8 cellular contexts compared by ENCODE assay signal in the genomic region with DNA sequence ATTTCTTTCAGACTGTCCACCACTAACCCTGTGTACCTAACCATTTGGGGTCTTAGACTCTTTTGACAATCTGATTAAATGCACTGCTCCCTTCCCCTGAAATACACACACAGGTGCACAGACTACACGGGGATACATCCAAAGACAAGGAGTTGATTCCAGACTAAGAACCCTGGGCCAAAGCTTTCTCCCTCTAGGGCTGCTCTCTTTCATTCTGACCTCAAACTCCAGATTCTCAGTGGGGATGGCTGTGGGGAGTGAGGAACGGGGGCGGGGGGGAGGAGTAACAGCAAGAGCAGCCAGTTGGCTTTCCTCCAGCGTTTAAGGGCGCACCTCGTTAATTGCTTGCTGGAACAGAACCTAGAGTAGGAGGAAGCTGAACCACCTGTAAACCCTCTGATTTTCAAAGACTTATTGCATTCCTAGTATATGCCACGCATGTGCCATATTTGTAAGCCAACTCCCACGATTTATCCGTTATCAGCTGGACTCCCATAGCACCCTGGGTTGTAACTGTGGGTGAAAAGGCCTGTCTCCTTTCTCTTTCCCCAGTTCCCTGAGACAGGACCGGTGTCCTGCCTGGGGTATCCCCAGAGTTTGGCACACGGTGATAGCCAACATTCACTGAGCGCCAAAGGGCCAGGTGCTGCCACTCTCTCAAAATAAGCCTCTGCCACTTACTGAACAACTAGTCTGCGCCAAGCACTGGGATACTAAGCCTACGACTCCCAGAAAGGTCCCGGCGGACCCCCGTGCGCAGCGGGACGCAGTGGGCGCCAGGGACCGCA. TPM values are rescaled to one million over a fixed set of nuclear protein-coding genes. Genes with fewer than 3 reads are reported as not detected.
A peak's percentile ranks its signal among the peaks of the same experiment; 100 is the strongest.
DNase-seq lines count a peak whose midpoint lies in the region; ATAC-seq, FAIRE-seq and TF ChIP-seq lines count a peak whose summit lies in the region.

No MANE protein-coding gene starts in this region.

- TF ChIP-seq CTCF in heart left ventricle (IDR thresholded peaks at IDR 0.05): no peak

- peak overlapping the region; percentile 94 for H3K9ac ChIP-seq in rectal smooth muscle tissue (ENCODE audit: low read length)

- H3K27me3 ChIP-seq in heart left ventricle (no peaks in the 10 kb centered on the region), rectal smooth muscle tissue (ENCODE audit: control insufficient read depth, insufficient read depth, low read length) (no peaks in the 10 kb centered on the region)

- FAIRE-seq in H54 (lab: Jason Lieb, UNC): no peak

- peaks cover 0 to 48% (median 38%) of the 10 kb centered on the region in 9 donors for H3K36me3 ChIP-seq in heart left ventricle
- H3K36me3 ChIP-seq in rectal smooth muscle tissue (ENCODE audit: control insufficient read depth, insufficient read depth, low read length): peaks cover 16% of the 10 kb centered on the region

- H3K27ac Mint-ChIP-seq in activated naive CD4-positive, alpha-beta T cell treated with anti-CD3 and anti-CD28 coated beads, Interleukin-2, amount 50 U/mL, for 72 hours: peak overlapping the region; percentile 68 to 90

- H3K4me1 ChIP-seq in heart left ventricle (peaks cover 14 to 87% (median 62%) of the 10 kb centered on the region in 12 donors), rectal smooth muscle tissue (ENCODE audit: control insufficient read depth, insufficient read depth, low read length) (peaks cover 23% of the 10 kb centered on the region)

- intact Hi-C loops in heart left ventricle (cut with DNase I): loop anchor here in 9 of 10 donors (1.0 to 10.0 kb wide), 5 partner anchors 14 to 530 kb away; partner anchors contain the start of genes AGTRAP (in 8 of the 9) and UBIAD1 (in 1 of the 9)

- H3K27ac ChIP-seq in heart left ventricle (peak overlapping the region; percentile 97 to 100 (median 99)), rectal smooth muscle tissue (ENCODE audit: low read depth, low read length) (peak overlapping the region; percentile 95)

- DNase-seq in NCI-H1417 (lab: John Stamatoyannopoulos, UW) (peak in 2 of 3 experiments; percentile 46 to 77), NCI-H1417 treated with DMSO at 0.1 percent for 48 hours (lab: John Stamatoyannopoulos, UW) (no peak), NCI-H2227 treated with DMSO at 0.1 percent for 48 hours (lab: John Stamatoyannopoulos, UW) (peak; percentile 20), heart left ventricle (peak in 4 of 5 donors; percentile 69 to 80 (median 76)), H54 (ENCODE audit: insufficient read length, low spot score) (no peak)
- peak in 1 of 2 donors; percentile 19 for DNase-seq in activated naive CD4-positive, alpha-beta T cell treated with anti-CD3 and anti-CD28 coated beads, Interleukin-2, amount 50 U/mL, for 72 hours (ENCODE audit: low spot score in 2 of 2)

- TF ChIP-seq POLR2A in heart left ventricle (IDR thresholded peaks at IDR 0.05) (no peak), H54 (IDR thresholded peaks at IDR 0.05; ENCODE audit: low read depth, low read length) (no peak)

- no peaks in the 10 kb centered on the region for H3K9me3 ChIP-seq in heart left ventricle

- peaks cover 5 to 15% of the 10 kb centered on the region in 2 donors for H3K36me3 Mint-ChIP-seq in activated naive CD4-positive, alpha-beta T cell treated with anti-CD3 and anti-CD28 coated beads, Interleukin-2, amount 50 U/mL, for 72 hours

- H3K4me3 ChIP-seq in heart left ventricle: peak overlapping the region; percentile 63 to 98 (median 82)
- H3K4me3 ChIP-seq in rectal smooth muscle tissue (ENCODE audit: low read length): peak overlapping the region; percentile 94

- ATAC-seq in activated naive CD4-positive, alpha-beta T cell treated with anti-CD3 and anti-CD28 coated beads, Interleukin-2, amount 50 U/mL, for 72 hours: no peak
- ATAC-seq in heart left ventricle (peak in 3 of 4 donors; percentile 0 to 13 (median 0)), GM19455 (IDR thresholded peaks at IDR 0.05; ENCODE audit: unreplicated experiment) (no peak)

- WGBS in heart left ventricle, 4 donors: 2 to 3% (median 2%) methylated on average over 13 to 22 of the region's 22 CpGs

- no peaks in the 10 kb centered on the region for H3K9me3 Mint-ChIP-seq in activated naive CD4-positive, alpha-beta T cell treated with anti-CD3 and anti-CD28 coated beads, Interleukin-2, amount 50 U/mL, for 72 hours

RNA-seq across cellular contexts. Expression of gene MTHFR, which starts 0.9 kb away (rescaled TPM):
- total RNA-seq in activated naive CD4-positive, alpha-beta T cell treated with anti-CD3 and anti-CD28 coated beads, Interleukin-2, amount 50 U/mL, for 72 hours: 10 to 100 TPM; 14.8 to 18.2 TPM
- 10 to 100 TPM; 26.9 to 61.2 (median 38.1) TPM for total RNA-seq in heart left ventricle
- polyA plus RNA-seq in heart left ventricle: 10 to 100 TPM; 21.9 to 45.9 TPM

RNA-seq across cellular contexts. Expression of gene CLCN6, which starts 1.1 kb away (rescaled TPM):
- total RNA-seq in activated naive CD4-positive, alpha-beta T cell treated with anti-CD3 and anti-CD28 coated beads, Interleukin-2, amount 50 U/mL, for 72 hours: 10 to 100 TPM; 14.8 to 16.6 TPM
- total RNA-seq in heart left ventricle: 10 to 100 TPM; 11.6 to 21.5 (median 17.2) TPM
- 10 to 100 TPM; 10.2 to 17.2 TPM for polyA plus RNA-seq in heart left ventricle

RNA-seq across cellular contexts. Expression of gene NPPA, which starts 42.7 kb away (rescaled TPM):
- total RNA-seq in activated naive CD4-positive, alpha-beta T cell treated with anti-CD3 and anti-CD28 coated beads, Interleukin-2, amount 50 U/mL, for 72 hours: not detected
- total RNA-seq in heart left ventricle: 1,000 to 10,000 TPM in 1 of 9 donors, 100 to 1,000 TPM in 8; 126 to 3,156 (median 279) TPM
- polyA plus RNA-seq in heart left ventricle: 1,000 to 10,000 TPM in 1 of 2 donors, 10 to 100 TPM in 1; 59.9 to 1,418 TPM

RNA-seq across cellular contexts. Expression of gene C1orf167, which starts 42.9 kb away (rescaled TPM):
- not detected for total RNA-seq in activated naive CD4-positive, alpha-beta T cell treated with anti-CD3 and anti-CD28 coated beads, Interleukin-2, amount 50 U/mL, for 72 hours
- total RNA-seq in heart left ventricle: 1 to 10 TPM; 1.5 to 7.6 (median 3.1) TPM
- polyA plus RNA-seq in heart left ventricle: 1 to 10 TPM; 4.1 to 4.9 TPM

RNA-seq across cellular contexts. Expression of gene NPPB, which starts 53.9 kb away (rescaled TPM):
- not detected for total RNA-seq in activated naive CD4-positive, alpha-beta T cell treated with anti-CD3 and anti-CD28 coated beads, Interleukin-2, amount 50 U/mL, for 72 hours
- total RNA-seq in heart left ventricle: 1,000 to 10,000 TPM in 1 of 9 donors, 100 to 1,000 TPM in 4, 10 to 100 TPM in 4; 14.4 to 1,297 (median 252) TPM
- 1,000 to 10,000 TPM in 1 of 2 donors, 100 to 1,000 TPM in 1; 197 to 7,924 TPM for polyA plus RNA-seq in heart left ventricle

Comparison
In these comparisons a context has a peak if more than half of its experiments do, and no peak if none do; other contexts are left out.
1. DNase-seq: peak in NCI-H1417 (2 of 3), NCI-H2227 treated with DMSO at 0.1 percent for 48 hours (single experiment) and heart left ventricle (4 of 5); none in NCI-H1417 treated with DMSO at 0.1 percent for 48 hours (single experiment) and H54 (single experiment).
2. ATAC-seq: peak in heart left ventricle (3 of 4); none in activated naive CD4-positive, alpha-beta T cell treated with anti-CD3 and anti-CD28 coated beads, Interleukin-2, amount 50 U/mL, for 72 hours (0 of 2) and GM19455 (single experiment).
3. RNA of gene NPPA, which starts 42.7 kb away (total RNA-seq): 126 to 3,156 TPM in heart left ventricle; not detected in activated naive CD4-positive, alpha-beta T cell treated with anti-CD3 and anti-CD28 coated beads, Interleukin-2, amount 50 U/mL, for 72 hours; every median in the first group is over 100 times any median in the second.